In genomic region chr2:55052087-55053061, GRCh38 we compare ENCODE assay signal across 8 cellular contexts. TPM values are rescaled to one million over a fixed set of nuclear protein-coding genes. Genes with fewer than 3 reads are reported as not detected.
A peak's percentile ranks its signal among the peaks of the same experiment; 100 is the strongest.
DNase-seq lines count a peak whose midpoint lies in the region; ATAC-seq and TF ChIP-seq lines count a peak whose summit lies in the region.

No MANE protein-coding gene starts in this region.

- H3K4me3 ChIP-seq in ACC112 (ENCODE audit: low read depth, low read length), result peak overlapping the region; percentile 91
- peak overlapping the region; percentile 89 for H3K4me3 ChIP-seq in WI38 (ENCODE audit: low read depth, low read length)
- peak overlapping the region in 1 of 2 donors; percentile 86 for H3K4me3 ChIP-seq in left lung

- H2AFZ ChIP-seq in ACC112 (ENCODE audit: low read length, unreplicated experiment), result no peak overlapping the region

- H3K79me2 ChIP-seq in ACC112 (ENCODE audit: control insufficient read depth, insufficient read depth, low read length, unreplicated experiment), result peaks cover 39% of the 10 kb centered on the region

- intact Hi-C loops in left lung (cut with DNase I), result no loop called here

- H3K27ac ChIP-seq in ACC112 (ENCODE audit: low read depth, low read length) (peak overlapping the region; percentile 99), left lung (peak overlapping the region; percentile 99)

- H3K4me1 ChIP-seq in ACC112 (ENCODE audit: control insufficient read depth, insufficient read depth, low read length, unreplicated experiment) (peaks cover 17% of the 10 kb centered on the region), left lung (peaks cover 15 to 27% of the 10 kb centered on the region in 2 donors)

- H3K36me3 ChIP-seq in ACC112 (ENCODE audit: insufficient read depth, low read length) (no peaks in the 10 kb centered on the region), left lung (no peaks in the 10 kb centered on the region)

- H3K27me3 ChIP-seq in ACC112 (ENCODE audit: insufficient read depth, low read length), result no peaks in the 10 kb centered on the region
- H3K27me3 ChIP-seq in left lung, result no peaks in the 10 kb centered on the region

- TF ChIP-seq CTCF in WI38 (IDR thresholded peaks at IDR 0.05; ENCODE audit: low read depth, low read length), result no peak
- no peak for TF ChIP-seq CTCF in left lung (IDR thresholded peaks at IDR 0.05)

- no peaks in the 10 kb centered on the region for H3K9me3 ChIP-seq in left lung

- DNase-seq in HCEC 1CT, result peak; percentile 66
- DNase-seq in left lung, result no peak
- DNase-seq in DMS53 (lab: John Stamatoyannopoulos, UW), result no peak
- no peak for DNase-seq in epidermal melanocyte (ENCODE audit: insufficient read length, low spot score)
- no peak for DNase-seq in NCI-H2227 (lab: John Stamatoyannopoulos, UW; ENCODE audit: unreplicated experiment)

- ATAC-seq in left lung (no peak), HG02642 (IDR thresholded peaks at IDR 0.05; ENCODE audit: poor library complexity, unreplicated experiment) (no peak)

RNA-seq across cellular contexts. Expression of gene RTN4, which starts 2.1 kb away (rescaled TPM):
- total RNA-seq in left lung, result 100 to 1,000 TPM; 317 to 373 TPM
